ENCODE assay signal across 13 cellular contexts in the genomic region with DNA sequence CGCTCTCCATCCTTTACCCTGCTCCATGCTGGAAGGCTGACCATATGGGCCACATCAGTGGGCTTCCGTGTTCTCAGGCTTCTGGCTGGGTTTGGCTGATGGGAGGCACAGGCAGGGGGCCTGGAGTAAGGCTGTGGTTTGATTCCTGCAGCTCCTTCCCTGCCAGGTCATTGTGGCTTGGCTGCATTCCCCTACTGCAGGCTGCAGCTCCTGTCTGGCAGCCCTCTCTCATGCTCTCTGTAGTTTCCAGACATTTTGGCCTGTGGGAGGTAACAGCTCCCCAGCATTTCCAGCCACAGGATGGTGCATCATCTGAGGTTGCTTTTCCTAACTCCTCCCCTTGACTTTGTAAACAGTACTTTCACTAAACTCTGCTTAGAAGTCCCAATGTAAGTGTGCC.
A peak's percentile ranks its signal among the peaks of the same experiment; 100 is the strongest.
DNase-seq lines count a peak whose midpoint lies in the region; ATAC-seq and TF ChIP-seq lines count a peak whose summit lies in the region.
"Had no signal": no experiment of that assay in that cellular context is flagged by ENCODE, and none has a peak within 500 bp of the region (broad histone marks: within the 10 kb centered on the region; RNA-seq: fewer than 3 reads in every experiment).

No MANE protein-coding gene starts in this region.

- no peaks in the 10 kb centered on the region for H3K9me3 Mint-ChIP-seq in activated T-cell treated with anti-CD3 and anti-CD28 coated beads, Interleukin-2, amount 50 U/mL, for 24 hours

- H3K4me3 ChIP-seq in fibroblast of villous mesenchyme (ENCODE audit: low read depth, low read length) = no peak overlapping the region
- H3K4me3 ChIP-seq: heart right ventricle, smooth muscle cell had no signal

- DNase-seq in left ventricle myocardium superior = no peak
- no peak for DNase-seq in Right ventricle myocardium inferior (ENCODE audit: missing footprints)
- DNase-seq in fibroblast of villous mesenchyme (ENCODE audit: low read depth) = peak; percentile 44
- DNase-seq in ecto neural progenitor cell (ENCODE audit: low spot score) = no peak
- no peak for DNase-seq in NCI-H748 (lab: John Stamatoyannopoulos, UW; ENCODE audit: unreplicated experiment)
- no peak for DNase-seq in activated T-cell treated with anti-CD3 and anti-CD28 coated beads, Interleukin-2, amount 50 U/mL, for 24 hours
- DNase-seq: activated CD8-positive, alpha-beta memory T cell treated with anti-CD3 and anti-CD28 coated beads, Interleukin-2, amount 10 ng/mL, durations not matched to agents 7 days and 5 days; caudate nucleus; heart right ventricle had no signal

- intact Hi-C loops in left ventricle myocardium superior (cut with micrococcal nuclease) = no loop called here
- intact Hi-C loops in Right ventricle myocardium inferior (cut with DNase I) = no loop called here

- H3K27me3 Mint-ChIP-seq in activated T-cell treated with anti-CD3 and anti-CD28 coated beads, Interleukin-2, amount 50 U/mL, for 24 hours = peaks cover 3% of the 10 kb centered on the region
- H3K27me3 Mint-ChIP-seq: activated CD8-positive, alpha-beta memory T cell treated with anti-CD3 and anti-CD28 coated beads, Interleukin-2, amount 10 ng/mL, durations not matched to agents 7 days and 5 days had no signal

- no peak overlapping the region for H3K27ac Mint-ChIP-seq in activated T-cell treated with anti-CD3 and anti-CD28 coated beads, Interleukin-2, amount 50 U/mL, for 24 hours
- H3K27ac Mint-ChIP-seq: activated CD8-positive, alpha-beta memory T cell treated with anti-CD3 and anti-CD28 coated beads, Interleukin-2, amount 10 ng/mL, durations not matched to agents 7 days and 5 days; B cell had no signal

- H3K4me3 Mint-ChIP-seq in activated T-cell treated with anti-CD3 and anti-CD28 coated beads, Interleukin-2, amount 50 U/mL, for 24 hours = no peak overlapping the region
- H3K4me3 Mint-ChIP-seq: activated CD8-positive, alpha-beta memory T cell treated with anti-CD3 and anti-CD28 coated beads, Interleukin-2, amount 10 ng/mL, durations not matched to agents 7 days and 5 days; B cell had no signal

- no peaks in the 10 kb centered on the region for H3K4me1 Mint-ChIP-seq in activated T-cell treated with anti-CD3 and anti-CD28 coated beads, Interleukin-2, amount 50 U/mL, for 24 hours (ENCODE audit: low read depth)
- H3K4me1 Mint-ChIP-seq: activated CD8-positive, alpha-beta memory T cell treated with anti-CD3 and anti-CD28 coated beads, Interleukin-2, amount 10 ng/mL, durations not matched to agents 7 days and 5 days; B cell had no signal

- no peak for TF ChIP-seq CTCF in fibroblast of villous mesenchyme (IDR thresholded peaks at IDR 0.05; ENCODE audit: insufficient read depth, low read depth, low read length)

- ATAC-seq in left ventricle myocardium superior (peak; percentile 27), Right ventricle myocardium inferior (no peak), SK-N-SH treated with all-trans-retinoic acid at 6 μM for 48 hours (peak; percentile 73), HG02610 (IDR thresholded peaks at IDR 0.05; ENCODE audit: unreplicated experiment) (no peak)
- ATAC-seq: activated CD8-positive, alpha-beta memory T cell treated with anti-CD3 and anti-CD28 coated beads, Interleukin-2, amount 10 ng/mL, durations not matched to agents 7 days and 5 days had no signal

- no peaks in the 10 kb centered on the region for H3K36me3 Mint-ChIP-seq in activated T-cell treated with anti-CD3 and anti-CD28 coated beads, Interleukin-2, amount 50 U/mL, for 24 hours (ENCODE audit: low read depth)
- H3K36me3 Mint-ChIP-seq: activated CD8-positive, alpha-beta memory T cell treated with anti-CD3 and anti-CD28 coated beads, Interleukin-2, amount 10 ng/mL, durations not matched to agents 7 days and 5 days had no signal

TF ChIP-seq in SK-N-SH treated with all-trans-retinoic acid at 6 μM for 48 hours, 23 proteins besides CTCF, POLR2A, EP300 and RAD21:
- TF ChIP-seq, protein P1, sequence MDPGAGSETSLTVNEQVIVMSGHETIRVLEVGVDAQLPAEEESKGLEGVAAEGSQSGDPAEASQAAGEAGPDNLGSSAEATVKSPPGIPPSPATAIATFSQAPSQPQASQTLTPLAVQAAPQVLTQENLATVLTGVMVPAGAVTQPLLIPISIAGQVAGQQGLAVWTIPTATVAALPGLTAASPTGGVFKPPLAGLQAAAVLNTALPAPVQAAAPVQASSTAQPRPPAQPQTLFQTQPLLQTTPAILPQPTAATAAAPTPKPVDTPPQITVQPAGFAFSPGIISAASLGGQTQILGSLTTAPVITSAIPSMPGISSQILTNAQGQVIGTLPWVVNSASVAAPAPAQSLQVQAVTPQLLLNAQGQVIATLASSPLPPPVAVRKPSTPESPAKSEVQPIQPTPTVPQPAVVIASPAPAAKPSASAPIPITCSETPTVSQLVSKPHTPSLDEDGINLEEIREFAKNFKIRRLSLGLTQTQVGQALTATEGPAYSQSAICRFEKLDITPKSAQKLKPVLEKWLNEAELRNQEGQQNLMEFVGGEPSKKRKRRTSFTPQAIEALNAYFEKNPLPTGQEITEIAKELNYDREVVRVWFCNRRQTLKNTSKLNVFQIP (CRISPR knock-in tag; IDR thresholded peaks at IDR 0.05; ENCODE audit: borderline replicate concordance, low read depth) = no peak
- no peak for TF ChIP-seq BACH2 (CRISPR knock-in tag; IDR thresholded peaks at IDR 0.05; ENCODE audit: borderline replicate concordance)
- TF ChIP-seq, protein P2, sequence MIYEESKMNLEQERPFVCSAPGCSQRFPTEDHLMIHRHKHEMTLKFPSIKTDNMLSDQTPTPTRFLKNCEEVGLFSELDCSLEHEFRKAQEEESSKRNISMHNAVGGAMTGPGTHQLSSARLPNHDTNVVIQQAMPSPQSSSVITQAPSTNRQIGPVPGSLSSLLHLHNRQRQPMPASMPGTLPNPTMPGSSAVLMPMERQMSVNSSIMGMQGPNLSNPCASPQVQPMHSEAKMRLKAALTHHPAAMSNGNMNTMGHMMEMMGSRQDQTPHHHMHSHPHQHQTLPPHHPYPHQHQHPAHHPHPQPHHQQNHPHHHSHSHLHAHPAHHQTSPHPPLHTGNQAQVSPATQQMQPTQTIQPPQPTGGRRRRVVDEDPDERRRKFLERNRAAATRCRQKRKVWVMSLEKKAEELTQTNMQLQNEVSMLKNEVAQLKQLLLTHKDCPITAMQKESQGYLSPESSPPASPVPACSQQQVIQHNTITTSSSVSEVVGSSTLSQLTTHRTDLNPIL (CRISPR knock-in tag; IDR thresholded peaks at IDR 0.05; ENCODE audit: low read depth) = no peak
- TF ChIP-seq ZNF565 (CRISPR knock-in tag; conservative IDR thresholded peaks at IDR 0.05; ENCODE audit: low read depth) = no peak
TF ChIP-seq in SK-N-SH treated with all-trans-retinoic acid at 6 μM for 48 hours: peak in this region for 0.

Comparison
In these comparisons a context has a peak if more than half of its experiments do, and no peak if none do; other contexts are left out.
1. ATAC-seq: peak in left ventricle myocardium superior (single experiment) and SK-N-SH treated with all-trans-retinoic acid at 6 μM for 48 hours (single experiment); none in Right ventricle myocardium inferior (single experiment) and HG02610 (single experiment).